In genomic region chr9:89492586-89492985, GRCh38 we compare ENCODE assay signal across 1 cellular context.
TF ChIP-seq lines count a peak whose summit lies in the region.

No MANE protein-coding gene starts in this region.

TF ChIP-seq in GM12878, 131 proteins besides CTCF, POLR2A, EP300 and RAD21:
- TF ChIP-seq RELB (IDR thresholded peaks at IDR 0.05; ENCODE audit: low read depth), result no peak
- no peak for TF ChIP-seq PBX3 (IDR thresholded peaks at IDR 0.05; ENCODE audit: insufficient replicate concordance, low read depth, low read length)
- TF ChIP-seq HSF1 (IDR thresholded peaks at IDR 0.05; ENCODE audit: low read depth, low read length), result no peak
- no peak for TF ChIP-seq TBL1XR1 (IDR thresholded peaks at IDR 0.05; ENCODE audit: low read depth, low read length)
- TF ChIP-seq SKIL (IDR thresholded peaks at IDR 0.05; ENCODE audit: low read depth, poor library complexity, severe bottlenecking), result no peak
- no peak for TF ChIP-seq CEBPB (IDR thresholded peaks at IDR 0.05; ENCODE audit: borderline replicate concordance in 1 of 2, low read depth in 2 of 2, low read length in 2 of 2)
- no peak for TF ChIP-seq MYC (IDR thresholded peaks at IDR 0.05; ENCODE audit: insufficient read depth, insufficient read length, insufficient replicate concordance, low read length, severe bottlenecking)
- no peak for TF ChIP-seq CHD2 (IDR thresholded peaks at IDR 0.05; ENCODE audit: borderline replicate concordance, low read depth, low read length)
- TF ChIP-seq KDM1A (IDR thresholded peaks at IDR 0.05; ENCODE audit: borderline replicate concordance), result no peak
- no peak for TF ChIP-seq ASH2L (IDR thresholded peaks at IDR 0.05; ENCODE audit: borderline replicate concordance, low read depth)
- TF ChIP-seq ATF2 (IDR thresholded peaks at IDR 0.05; ENCODE audit: low read length), result no peak
- no peak for TF ChIP-seq CHD1 (IDR thresholded peaks at IDR 0.05; ENCODE audit: low read depth, low read length)
- TF ChIP-seq ELK1 (IDR thresholded peaks at IDR 0.05; ENCODE audit: low read depth, low read length), result no peak
- no peak for TF ChIP-seq WRNIP1 (IDR thresholded peaks at IDR 0.05; ENCODE audit: borderline replicate concordance, low read depth, low read length)
- TF ChIP-seq E4F1 (IDR thresholded peaks at IDR 0.05; ENCODE audit: borderline replicate concordance, partially characterized antibody), result no peak
- TF ChIP-seq ZBTB33 (IDR thresholded peaks at IDR 0.05), result no peak
- TF ChIP-seq TARDBP (IDR thresholded peaks at IDR 0.05; ENCODE audit: borderline replicate concordance), result no peak
